Comparison of ENCODE assay signal across 1 cellular context in genomic region chr17:38530856-38531255, GRCh38.
TF ChIP-seq lines count a peak whose summit lies in the region.

No MANE protein-coding gene starts in this region.

TF ChIP-seq in HEK293, 187 proteins besides CTCF, POLR2A, EP300 and RAD21:
- TF ChIP-seq, protein P1, sequence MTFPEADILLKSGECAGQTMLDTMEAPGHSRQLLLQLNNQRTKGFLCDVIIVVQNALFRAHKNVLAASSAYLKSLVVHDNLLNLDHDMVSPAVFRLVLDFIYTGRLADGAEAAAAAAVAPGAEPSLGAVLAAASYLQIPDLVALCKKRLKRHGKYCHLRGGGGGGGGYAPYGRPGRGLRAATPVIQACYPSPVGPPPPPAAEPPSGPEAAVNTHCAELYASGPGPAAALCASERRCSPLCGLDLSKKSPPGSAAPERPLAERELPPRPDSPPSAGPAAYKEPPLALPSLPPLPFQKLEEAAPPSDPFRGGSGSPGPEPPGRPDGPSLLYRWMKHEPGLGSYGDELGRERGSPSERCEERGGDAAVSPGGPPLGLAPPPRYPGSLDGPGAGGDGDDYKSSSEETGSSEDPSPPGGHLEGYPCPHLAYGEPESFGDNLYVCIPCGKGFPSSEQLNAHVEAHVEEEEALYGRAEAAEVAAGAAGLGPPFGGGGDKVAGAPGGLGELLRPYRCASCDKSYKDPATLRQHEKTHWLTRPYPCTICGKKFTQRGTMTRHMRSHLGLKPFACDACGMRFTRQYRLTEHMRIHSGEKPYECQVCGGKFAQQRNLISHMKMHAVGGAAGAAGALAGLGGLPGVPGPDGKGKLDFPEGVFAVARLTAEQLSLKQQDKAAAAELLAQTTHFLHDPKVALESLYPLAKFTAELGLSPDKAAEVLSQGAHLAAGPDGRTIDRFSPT (tag by site-specific recombination; IDR thresholded peaks at IDR 0.05), result peak; percentile 25; the same call in 1 of the 2 replicates
